12 cellular contexts compared by ENCODE assay signal in genomic region chr19:42553292-42554045, GRCh38. TPM values are rescaled to one million over a fixed set of nuclear protein-coding genes. Genes with fewer than 3 reads are reported as not detected.
DNase-seq lines count a peak whose midpoint lies in the region; ATAC-seq and TF ChIP-seq lines count a peak whose summit lies in the region.
"Had no signal": no experiment of that assay in that cellular context is flagged by ENCODE, and none has a peak within 500 bp of the region (broad histone marks: within the 10 kb centered on the region; RNA-seq: fewer than 3 reads in every experiment).

No MANE protein-coding gene starts in this region.

- H3K36me3 Mint-ChIP-seq in stimulated activated memory B cell treated with anti-CD40 and anti-IgM and Interleukin-4, amounts not matched to agents 10 μg/mL and 1 μg/mL and 100 μg/mL, for 72 hours = no peaks in the 10 kb centered on the region
- H3K36me3 Mint-ChIP-seq in natural killer cell = no peaks in the 10 kb centered on the region

- peak; percentile 65 for DNase-seq in GM04504 (ENCODE audit: low read depth)
- DNase-seq in RPMI7951 (ENCODE audit: low read depth) = peak; percentile 83
- no peak for DNase-seq in Right ventricle myocardium inferior (ENCODE audit: missing footprints)
- DNase-seq in natural killer cell = no peak
- DNase-seq in SHP77 (lab: John Stamatoyannopoulos, UW) = no peak
- DNase-seq: NCI-H2029 treated with DMSO at 0.1 percent for 48 hours had no signal

- H3K4me3 Mint-ChIP-seq in stimulated activated memory B cell treated with anti-CD40 and anti-IgM and Interleukin-4, amounts not matched to agents 10 μg/mL and 1 μg/mL and 100 μg/mL, for 72 hours = no peak overlapping the region
- H3K4me3 Mint-ChIP-seq in natural killer cell = no peak overlapping the region
- H3K4me3 Mint-ChIP-seq: activated T-helper 1 cell treated with anti-CD3 and anti-CD28 coated beads, Interleukin-12 subunit alpha, Interleukin-12 subunit beta, Interleukin-2, Interleukin-4 antibody, amounts not matched to agents 30 ng/mL and 10 ng/mL and 1 ng/mL, durations not matched to agents 14 hours and 24 hours and 36 hours; T-helper 1 cell treated with Interleukin-12 subunit alpha and Interleukin-12 subunit beta and Interleukin-4 antibody, amounts not matched to agents 30 μg/mL and 1 μg/mL, for 36 hours had no signal

- ATAC-seq in Right ventricle myocardium inferior (peak; percentile 85), natural killer cell (no peak), GM18873 (IDR thresholded peaks at IDR 0.05; ENCODE audit: low FRiP score, unreplicated experiment) (no peak), HG02973 (IDR thresholded peaks at IDR 0.05; ENCODE audit: unreplicated experiment) (no peak)
- ATAC-seq in stimulated activated memory B cell treated with anti-CD40 and anti-IgM and Interleukin-4, amounts not matched to agents 10 μg/mL and 1 μg/mL and 100 μg/mL, for 72 hours = peak; percentile 67

- no peak for TF ChIP-seq CTCF in natural killer cell (IDR thresholded peaks at IDR 0.05)

- H3K27ac Mint-ChIP-seq in stimulated activated memory B cell treated with anti-CD40 and anti-IgM and Interleukin-4, amounts not matched to agents 10 μg/mL and 1 μg/mL and 100 μg/mL, for 72 hours = no peak overlapping the region
- no peak overlapping the region for H3K27ac Mint-ChIP-seq in natural killer cell
- H3K27ac Mint-ChIP-seq: activated T-helper 1 cell treated with anti-CD3 and anti-CD28 coated beads, Interleukin-12 subunit alpha, Interleukin-12 subunit beta, Interleukin-2, Interleukin-4 antibody, amounts not matched to agents 30 ng/mL and 10 ng/mL and 1 ng/mL, durations not matched to agents 14 hours and 24 hours and 36 hours; T-helper 1 cell treated with Interleukin-12 subunit alpha and Interleukin-12 subunit beta and Interleukin-4 antibody, amounts not matched to agents 30 μg/mL and 1 μg/mL, for 36 hours had no signal

- peaks cover 33% of the 10 kb centered on the region for H3K4me1 Mint-ChIP-seq in stimulated activated memory B cell treated with anti-CD40 and anti-IgM and Interleukin-4, amounts not matched to agents 10 μg/mL and 1 μg/mL and 100 μg/mL, for 72 hours
- H3K4me1 Mint-ChIP-seq in natural killer cell = peaks cover 6 to 11% of the 10 kb centered on the region in 2 donors

- peaks cover 78% of the 10 kb centered on the region for H3K27me3 Mint-ChIP-seq in stimulated activated memory B cell treated with anti-CD40 and anti-IgM and Interleukin-4, amounts not matched to agents 10 μg/mL and 1 μg/mL and 100 μg/mL, for 72 hours
- H3K27me3 Mint-ChIP-seq in natural killer cell (ENCODE audit: low read depth in 2 of 2) = peaks cover 15 to 17% of the 10 kb centered on the region in 2 donors

- H3K9me3 Mint-ChIP-seq in stimulated activated memory B cell treated with anti-CD40 and anti-IgM and Interleukin-4, amounts not matched to agents 10 μg/mL and 1 μg/mL and 100 μg/mL, for 72 hours = peaks cover 12% of the 10 kb centered on the region
- no peaks in the 10 kb centered on the region for H3K9me3 Mint-ChIP-seq in natural killer cell
- H3K9me3 Mint-ChIP-seq: T-helper 1 cell treated with Interleukin-12 subunit alpha and Interleukin-12 subunit beta and Interleukin-4 antibody, amounts not matched to agents 30 μg/mL and 1 μg/mL, for 36 hours had no signal

- intact Hi-C loops in Right ventricle myocardium inferior (cut with DNase I) (no loop called here), natural killer cell (cut with micrococcal nuclease) (no loop called here)

RNA-seq across cellular contexts. Expression of gene CEACAM1, which starts 25.2 kb away (rescaled TPM):
- 0.12 and 0.20 TPM in 2 replicates for total RNA-seq in RPMI7951 (2014; rRNA removed; shearing (Covaris generic))
- total RNA-seq in Right ventricle myocardium inferior = 4.3 TPM
- total RNA-seq in natural killer cell = 1 to 10 TPM in 2 of 3 donors, not detected in 1; 1.3 to 1.9 TPM

RNA-seq across cellular contexts. Expression of gene CEACAM8, which starts 41.3 kb away (rescaled TPM):
- not detected in 2 replicates for total RNA-seq in RPMI7951 (2014; rRNA removed; shearing (Covaris generic))
- not detected for total RNA-seq in Right ventricle myocardium inferior
- total RNA-seq in natural killer cell = not detected
- total RNA-seq: activated T-helper 1 cell treated with anti-CD3 and anti-CD28 coated beads, Interleukin-12 subunit alpha, Interleukin-12 subunit beta, Interleukin-2, Interleukin-4 antibody, amounts not matched to agents 30 ng/mL and 10 ng/mL and 1 ng/mL, durations not matched to agents 14 hours and 24 hours and 36 hours; mononuclear cell had no signal

Comparison
In these comparisons a context has a peak if more than half of its experiments do, and no peak if none do; other contexts are left out.
1. DNase-seq: peak in GM04504 (single experiment) and RPMI7951 (single experiment); none in Right ventricle myocardium inferior (single experiment), natural killer cell (single experiment) and SHP77 (0 of 2).
2. ATAC-seq: peak in Right ventricle myocardium inferior (single experiment) and stimulated activated memory B cell treated with anti-CD40 and anti-IgM and Interleukin-4, amounts not matched to agents 10 μg/mL and 1 μg/mL and 100 μg/mL, for 72 hours (single experiment); none in natural killer cell (0 of 3), GM18873 (single experiment) and HG02973 (single experiment).